2 cellular contexts compared by ENCODE assay signal in genomic region chr6:118400582-118400981, GRCh38.
TF ChIP-seq lines count a peak whose summit lies in the region.

No MANE protein-coding gene starts in this region.

TF ChIP-seq in GM23338, 12 proteins besides CTCF, POLR2A, EP300 and RAD21 (continued from another document):
- TF ChIP-seq JUNB (IDR thresholded peaks at IDR 0.05; ENCODE audit: unreplicated experiment) (no peak), POLR2AphosphoS5 (IDR thresholded peaks at IDR 0.05; ENCODE audit: low read depth) (no peak)

TF ChIP-seq in K562, 482 proteins besides CTCF, POLR2A, EP300 and RAD21 (continued from another document):
- TF ChIP-seq, protein P1, sequence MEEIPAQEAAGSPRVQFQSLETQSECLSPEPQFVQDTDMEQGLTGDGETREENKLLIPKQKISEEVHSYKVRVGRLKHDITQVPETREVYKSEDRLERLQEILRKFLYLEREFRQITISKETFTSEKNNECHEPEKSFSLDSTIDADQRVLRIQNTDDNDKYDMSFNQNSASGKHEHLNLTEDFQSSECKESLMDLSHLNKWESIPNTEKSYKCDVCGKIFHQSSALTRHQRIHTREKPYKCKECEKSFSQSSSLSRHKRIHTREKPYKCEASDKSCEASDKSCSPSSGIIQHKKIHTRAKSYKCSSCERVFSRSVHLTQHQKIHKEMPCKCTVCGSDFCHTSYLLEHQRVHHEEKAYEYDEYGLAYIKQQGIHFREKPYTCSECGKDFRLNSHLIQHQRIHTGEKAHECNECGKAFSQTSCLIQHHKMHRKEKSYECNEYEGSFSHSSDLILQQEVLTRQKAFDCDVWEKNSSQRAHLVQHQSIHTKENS (CRISPR knock-in tag; IDR thresholded peaks at IDR 0.05), result no peak
- TF ChIP-seq ZNF518B (CRISPR knock-in tag; IDR thresholded peaks at IDR 0.05) (no peak), NFE2 (IDR thresholded peaks at IDR 0.05; ENCODE audit: low read depth) (peak; percentile 93), MAFG (tag; conservative IDR thresholded peaks at IDR 0.05) (peak; percentile 97), POLR2H (tag; IDR thresholded peaks at IDR 0.05; ENCODE audit: low read depth) (no peak), ZNF766 (CRISPR knock-in tag; conservative IDR thresholded peaks at IDR 0.05) (no peak), THRAP3 (IDR thresholded peaks at IDR 0.05; ENCODE audit: borderline replicate concordance) (no peak), ZNF316 (IDR thresholded peaks at IDR 0.05) (peak; percentile 96), PTBP1 (IDR thresholded peaks at IDR 0.05; ENCODE audit: low read depth, low read length) (no peak), BRD4 (IDR thresholded peaks at IDR 0.05) (no peak), PML (IDR thresholded peaks at IDR 0.05; ENCODE audit: low read length) (no peak), GATAD2A (IDR thresholded peaks at IDR 0.05) (no peak), E4F1 (CRISPR knock-in tag; IDR thresholded peaks at IDR 0.05; ENCODE audit: borderline replicate concordance) (no peak), ZNF311 (CRISPR knock-in tag; IDR thresholded peaks at IDR 0.05) (no peak), BACH1 (tag; IDR thresholded peaks at IDR 0.05) (peak; percentile 26; the same call in 1 of the 2 replicates), NFE2L1 (tag; IDR thresholded peaks at IDR 0.05; ENCODE audit: borderline replicate concordance, low read depth) (peak; percentile 90), ZNF551 (CRISPR knock-in tag; IDR thresholded peaks at IDR 0.05) (no peak), C11orf30 (IDR thresholded peaks at IDR 0.05; ENCODE audit: low read depth) (peak; percentile 92), ZBTB33 (CRISPR knock-in tag; IDR thresholded peaks at IDR 0.05) (no peak), MAFF (IDR thresholded peaks at IDR 0.05; ENCODE audit: low read length) (peak; percentile 89), MECOM (CRISPR knock-in tag; IDR thresholded peaks at IDR 0.05) (no peak), MAFK (IDR thresholded peaks at IDR 0.05; ENCODE audit: low read length) (peak; percentile 86), ZNF644 (tag; IDR thresholded peaks at IDR 0.05; ENCODE audit: low read depth) (no peak)
